ENCODE assay signal across 31 cellular contexts in genomic region chr3:56124546-56124945, GRCh38.
"Had no signal": no experiment of that assay in that cellular context is flagged by ENCODE, and none has a peak within 500 bp of the region (broad histone marks: within the 10 kb centered on the region; RNA-seq: fewer than 3 reads in every experiment).

No MANE protein-coding gene starts in this region.

- H3K36me3 Mint-ChIP-seq: activated CD4-positive, alpha-beta memory T cell treated with anti-CD3 and anti-CD28 coated beads for 36 hours; activated naive CD8-positive, alpha-beta T cell treated with anti-CD3 and anti-CD28 coated beads for 36 hours; mesothelial cell of epicardium; naive thymus-derived CD8-positive, alpha-beta T cell; stimulated activated naive B cell treated with anti-CD40 and anti-IgM and Interleukin-4, amounts not matched to agents 10 μg/mL and 1 μg/mL and 100 μg/mL, for 72 hours had no signal

- H3K27ac ChIP-seq: adrenal gland, body of pancreas, esophagus muscularis mucosa, foreskin keratinocyte, left lung, right lobe of liver, stomach, thyroid gland, upper lobe of right lung, WERI-Rb-1 had no signal

- H3K27me3 ChIP-seq: adrenal gland, body of pancreas, esophagus muscularis mucosa, foreskin keratinocyte, heart right ventricle, left lung, right lobe of liver, stomach, thyroid gland, upper lobe of right lung had no signal

- ATAC-seq: activated CD4-positive, CD25-positive, alpha-beta regulatory T cell treated with anti-CD3 and anti-CD28 coated beads, Interleukin-2, amount 50 U/mL, for 24 hours; body of pancreas; left lung; naive thymus-derived CD8-positive, alpha-beta T cell; right lobe of liver; stimulated activated naive B cell treated with anti-CD40 and anti-IgM and Interleukin-4, amounts not matched to agents 10 μg/mL and 1 μg/mL and 100 μg/mL, for 72 hours; T-helper 17 cell had no signal

- H3K36me3 ChIP-seq: adrenal gland, esophagus muscularis mucosa, heart right ventricle, left lung, right lobe of liver, stomach, thyroid gland, upper lobe of right lung, WERI-Rb-1 had no signal

- H3K27ac Mint-ChIP-seq: activated CD4-positive, alpha-beta memory T cell treated with anti-CD3 and anti-CD28 coated beads for 36 hours; activated CD4-positive, alpha-beta T cell treated with anti-CD3 and anti-CD28 coated beads, Interleukin-2, amount 10 ng/mL, durations not matched to agents 24 days and 14 days; activated naive CD4-positive, alpha-beta T cell treated with anti-CD3 and anti-CD28 coated beads for 36 hours; activated naive CD8-positive, alpha-beta T cell treated with anti-CD3 and anti-CD28 coated beads for 36 hours; activated T-helper 1 cell treated with anti-CD3 and anti-CD28 coated beads, Interleukin-12 subunit alpha, Interleukin-12 subunit beta, Interleukin-2, Interleukin-4 antibody, amounts not matched to agents 30 ng/mL and 10 ng/mL and 1 ng/mL, durations not matched to agents 14 hours and 24 hours and 36 hours; mesothelial cell of epicardium; naive thymus-derived CD8-positive, alpha-beta T cell; stimulated activated naive B cell treated with anti-CD40 and anti-IgM and Interleukin-4, amounts not matched to agents 10 μg/mL and 1 μg/mL and 100 μg/mL, for 72 hours; T-helper 17 cell had no signal

- H3K9me3 Mint-ChIP-seq: activated CD4-positive, alpha-beta memory T cell treated with anti-CD3 and anti-CD28 coated beads for 36 hours; activated CD4-positive, alpha-beta T cell treated with anti-CD3 and anti-CD28 coated beads, Interleukin-2, amount 10 ng/mL, durations not matched to agents 24 days and 14 days; activated naive CD4-positive, alpha-beta T cell treated with anti-CD3 and anti-CD28 coated beads for 36 hours; activated naive CD8-positive, alpha-beta T cell treated with anti-CD3 and anti-CD28 coated beads for 36 hours; activated T-helper 1 cell treated with anti-CD3 and anti-CD28 coated beads, Interleukin-12 subunit alpha, Interleukin-12 subunit beta, Interleukin-2, Interleukin-4 antibody, amounts not matched to agents 30 ng/mL and 10 ng/mL and 1 ng/mL, durations not matched to agents 14 hours and 24 hours and 36 hours had no signal

- H3K4me1 ChIP-seq: body of pancreas, heart right ventricle, left lung, right lobe of liver, thyroid gland, upper lobe of right lung had no signal

- H3K9me3 ChIP-seq: adrenal gland, body of pancreas, esophagus muscularis mucosa, left lung, right lobe of liver, stomach, thyroid gland, upper lobe of right lung had no signal

- H3K27me3 Mint-ChIP-seq: activated CD4-positive, alpha-beta memory T cell treated with anti-CD3 and anti-CD28 coated beads for 36 hours had no signal

- FAIRE-seq: colon, islet of Langerhans, small intestine had no signal

- DNase-seq: activated CD4-positive, alpha-beta memory T cell treated with anti-CD3 and anti-CD28 coated beads for 36 hours; activated CD4-positive, alpha-beta T cell treated with anti-CD3 and anti-CD28 coated beads, Interleukin-2, amount 10 ng/mL, durations not matched to agents 24 days and 14 days; activated CD8-positive, alpha-beta memory T cell treated with anti-CD3 and anti-CD28 coated beads, Interleukin-2, amount 50 U/mL, for 4 hours; activated effector memory CD4-positive, alpha-beta T cell treated with anti-CD3 and anti-CD28 coated beads, Interleukin-2, amount 50 U/mL, for 16 hours; activated naive CD4-positive, alpha-beta T cell treated with anti-CD3 and anti-CD28 coated beads for 36 hours; activated naive CD8-positive, alpha-beta T cell treated with anti-CD3 and anti-CD28 coated beads for 36 hours; activated T-cell treated with anti-CD3 and anti-CD28 coated beads, Interleukin-2, amount 50 U/mL, for 1 hour; aorta; dermis blood vessel endothelial cell; effector CD4-positive, alpha-beta T cell; heart right ventricle; left lung; naive thymus-derived CD8-positive, alpha-beta T cell; right lobe of liver; small intestine; stimulated activated CD4-positive, alpha-beta T cell treated with anti-CD3 and anti-CD28 coated beads, Interleukin-1b, Interleukin-23, amount 100 ng/mL, for 48 hours; stimulated activated naive B cell treated with anti-CD40 and anti-IgM and Interleukin-4, amounts not matched to agents 10 μg/mL and 1 μg/mL and 100 μg/mL, for 72 hours; stomach; T-helper 17 cell; thyroid gland; upper lobe of right lung; WERI-Rb-1 had no signal

- H3K4me3 ChIP-seq: adrenal gland, body of pancreas, esophagus muscularis mucosa, heart right ventricle, left lung, right lobe of liver, stomach, thyroid gland, upper lobe of right lung had no signal

- H3K4me1 Mint-ChIP-seq: activated CD4-positive, alpha-beta T cell treated with anti-CD3 and anti-CD28 coated beads, Interleukin-2, amount 10 ng/mL, durations not matched to agents 24 days and 14 days; activated naive CD8-positive, alpha-beta T cell treated with anti-CD3 and anti-CD28 coated beads for 36 hours; naive thymus-derived CD8-positive, alpha-beta T cell; stimulated activated naive B cell treated with anti-CD40 and anti-IgM and Interleukin-4, amounts not matched to agents 10 μg/mL and 1 μg/mL and 100 μg/mL, for 72 hours; T-helper 17 cell had no signal

- H3K4me3 Mint-ChIP-seq: activated CD4-positive, alpha-beta memory T cell treated with anti-CD3 and anti-CD28 coated beads for 36 hours; activated CD4-positive, alpha-beta T cell treated with anti-CD3 and anti-CD28 coated beads, Interleukin-2, amount 10 ng/mL, durations not matched to agents 24 days and 14 days; activated naive CD4-positive, alpha-beta T cell treated with anti-CD3 and anti-CD28 coated beads for 36 hours; activated naive CD8-positive, alpha-beta T cell treated with anti-CD3 and anti-CD28 coated beads for 36 hours; activated T-helper 1 cell treated with anti-CD3 and anti-CD28 coated beads, Interleukin-12 subunit alpha, Interleukin-12 subunit beta, Interleukin-2, Interleukin-4 antibody, amounts not matched to agents 30 ng/mL and 10 ng/mL and 1 ng/mL, durations not matched to agents 14 hours and 24 hours and 36 hours; mesothelial cell of epicardium; naive thymus-derived CD8-positive, alpha-beta T cell; stimulated activated naive B cell treated with anti-CD40 and anti-IgM and Interleukin-4, amounts not matched to agents 10 μg/mL and 1 μg/mL and 100 μg/mL, for 72 hours; T-helper 17 cell had no signal
